1 cellular context compared by ENCODE assay signal in the genomic region with DNA sequence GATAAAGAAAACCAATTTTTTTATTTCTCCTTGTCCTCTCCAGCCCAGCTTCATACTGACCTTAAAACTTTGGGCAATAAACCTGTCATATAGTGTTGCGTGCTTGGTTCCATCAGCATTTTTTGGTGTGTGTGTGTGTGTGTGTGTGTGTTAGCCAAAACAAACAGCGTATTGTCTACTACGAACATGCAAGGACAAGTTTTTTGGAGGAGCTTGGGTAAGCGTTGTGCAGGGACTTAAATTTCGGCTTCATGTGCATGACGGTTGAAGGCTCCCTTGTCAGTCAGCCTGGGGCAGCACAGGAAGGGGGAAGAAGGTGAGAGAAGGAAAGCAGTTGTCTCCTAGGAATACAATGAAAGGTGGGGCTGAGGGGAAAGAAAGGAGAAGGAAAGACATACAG.
TF ChIP-seq lines count a peak whose summit lies in the region.

No MANE protein-coding gene starts in this region.

TF ChIP-seq in H1, 55 proteins besides CTCF, POLR2A, EP300 and RAD21:
- no peak for TF ChIP-seq ASH2L (IDR thresholded peaks at IDR 0.05; ENCODE audit: low read length)
- no peak for TF ChIP-seq TAF7 (optimal IDR thresholded peaks at IDR 0.05; ENCODE audit: borderline replicate concordance, low read depth, low read length)
- TF ChIP-seq USF2 (IDR thresholded peaks at IDR 0.05; ENCODE audit: low read length), result no peak
